22 cellular contexts compared by ENCODE assay signal in the genomic region with DNA sequence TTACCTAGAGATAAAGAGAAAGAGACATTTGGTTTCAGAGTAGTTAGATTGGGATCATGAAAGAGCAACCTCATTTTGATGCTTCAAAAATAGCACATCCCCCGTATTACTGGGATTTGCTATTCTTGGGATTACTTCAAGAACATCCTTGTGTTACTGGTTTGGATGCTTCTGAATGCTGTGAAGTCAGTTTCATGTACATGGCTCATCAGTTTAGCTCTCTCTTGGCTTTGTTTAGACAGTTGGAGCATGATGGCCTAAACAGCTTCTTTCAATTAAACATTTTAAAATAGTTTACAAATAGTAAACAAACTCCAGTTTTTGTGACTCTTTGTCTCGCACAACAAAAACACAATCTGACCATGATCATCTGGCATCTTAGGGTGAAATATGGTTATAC. TPM values are rescaled to one million over a fixed set of nuclear protein-coding genes. Genes with fewer than 3 reads are reported as not detected.
DNase-seq lines count a peak whose midpoint lies in the region; ATAC-seq and TF ChIP-seq lines count a peak whose summit lies in the region.
"Had no signal": no experiment of that assay in that cellular context is flagged by ENCODE, and none has a peak within 500 bp of the region (broad histone marks: within the 10 kb centered on the region; RNA-seq: fewer than 3 reads in every experiment).

No MANE protein-coding gene starts in this region.

- H2AFZ ChIP-seq in mesenchymal stem cell (ENCODE audit: low read depth, low read length), result no peak overlapping the region
- H2AFZ ChIP-seq: GM23338 had no signal

- H3K4me1 Mint-ChIP-seq in CD4-positive, alpha-beta T cell (ENCODE audit: low read depth), result peaks cover 6% of the 10 kb centered on the region
- H3K4me1 Mint-ChIP-seq: CD14-positive monocyte, GM23338, H9 had no signal

- H3K27ac Mint-ChIP-seq in CD4-positive, alpha-beta T cell, result peak overlapping the region; percentile 36
- H3K27ac Mint-ChIP-seq: GM23338, H9 had no signal

- H3K27me3 ChIP-seq in CD4-positive, alpha-beta T cell (ENCODE audit: control insufficient read depth, insufficient read depth, low read length), result no peaks in the 10 kb centered on the region
- no peaks in the 10 kb centered on the region for H3K27me3 ChIP-seq in mesenchymal stem cell (ENCODE audit: control insufficient read depth in 1 of 2, insufficient read depth in 1 of 2, low read length in 2 of 2)
- H3K27me3 ChIP-seq: BE2C, SJSA1 had no signal

- H3K4me2 ChIP-seq in mesenchymal stem cell (ENCODE audit: low read length, poor library complexity, severe bottlenecking), result no peak overlapping the region
- H3K4me2 ChIP-seq: GM23338, KMS-11 had no signal

- no peaks in the 10 kb centered on the region for H3K27me3 Mint-ChIP-seq in CD4-positive, alpha-beta T cell

- H3K9me3 ChIP-seq in CD4-positive, alpha-beta T cell (ENCODE audit: control insufficient read depth, low read length), result no peaks in the 10 kb centered on the region
- no peaks in the 10 kb centered on the region for H3K9me3 ChIP-seq in mesenchymal stem cell (ENCODE audit: control insufficient read depth, low read length)
- H3K9me3 ChIP-seq: BE2C, SJSA1 had no signal

- WGBS in mesenchymal stem cell, result 89% methylated on average over 1 of the region's 2 CpGs

- H2BK5ac ChIP-seq in mesenchymal stem cell (ENCODE audit: low read depth, low read length, poor library complexity, severe bottlenecking), result no peak overlapping the region

- H3K4me3 ChIP-seq in AG10803 (ENCODE audit: low read length) (no peak overlapping the region), mesenchymal stem cell (ENCODE audit: insufficient read depth in 1 of 2, low read depth in 1 of 2, low read length in 2 of 2) (no peak overlapping the region)
- H3K4me3 ChIP-seq: GM23338, SJSA1 had no signal

- H3K14ac ChIP-seq in mesenchymal stem cell (ENCODE audit: low read length in 2 of 2), result no peak overlapping the region

- H3K36me3 ChIP-seq in mesenchymal stem cell (ENCODE audit: control insufficient read depth in 1 of 2, insufficient read depth in 2 of 2, low read depth in 1 of 2, low read length in 2 of 2), result peaks cover 37 to 57% of the 10 kb centered on the region in 2 experiments
- H3K36me3 ChIP-seq: SJSA1 had no signal

- no peak overlapping the region for H2AK5ac ChIP-seq in mesenchymal stem cell (ENCODE audit: low read length, severe bottlenecking)

- H2BK12ac ChIP-seq in mesenchymal stem cell (ENCODE audit: low read length in 2 of 2), result no peak overlapping the region

- peaks cover 37% of the 10 kb centered on the region for H3K79me1 ChIP-seq in mesenchymal stem cell (replicated peaks; ENCODE audit: low read length, poor library complexity, severe bottlenecking)

- no peak overlapping the region for H2BK120ac ChIP-seq in mesenchymal stem cell (ENCODE audit: low read depth, low read length)

- no peak overlapping the region for H3K4me3 Mint-ChIP-seq in CD4-positive, alpha-beta T cell
- H3K4me3 Mint-ChIP-seq: CD14-positive monocyte, GM23338, H9 had no signal

- H3K18ac ChIP-seq in mesenchymal stem cell (ENCODE audit: low read depth in 1 of 2, low read length in 2 of 2), result no peak overlapping the region

- no peak overlapping the region for H3K4ac ChIP-seq in mesenchymal stem cell (ENCODE audit: low read depth in 1 of 2, low read length in 2 of 2)

- intact Hi-C loops in CD4-positive, alpha-beta T cell (cut with DNase I, micrococcal nuclease), result no loop called here

- no peak overlapping the region for H3K23ac ChIP-seq in mesenchymal stem cell (ENCODE audit: low read length in 2 of 2)

- POLR2A ChIA-PET in CD4-positive, alpha-beta T cell (lab: Charles Lee), result no interaction called here

- TF ChIP-seq CTCF in AG10803 (conservative IDR thresholded peaks at IDR 0.05; ENCODE audit: low read length), result no peak
- TF ChIP-seq CTCF in CD4-positive, alpha-beta T cell (IDR thresholded peaks at IDR 0.05), result no peak

- H3K27ac ChIP-seq in CD4-positive, alpha-beta T cell (ENCODE audit: low read depth, low read length), result no peak overlapping the region
- H3K27ac ChIP-seq in mesenchymal stem cell (ENCODE audit: low read length, poor library complexity, severe bottlenecking), result no peak overlapping the region
- H3K27ac ChIP-seq: KMS-11, SJSA1 had no signal

- H3K9ac ChIP-seq in mesenchymal stem cell (ENCODE audit: low read length), result peak overlapping the region; percentile 24
- H3K9ac ChIP-seq: KMS-11 had no signal

- H3K9me3 Mint-ChIP-seq in CD4-positive, alpha-beta T cell, result no peaks in the 10 kb centered on the region
- H3K9me3 Mint-ChIP-seq: CD14-positive monocyte had no signal

- no peak for ATAC-seq in CD4-positive, alpha-beta T cell (ENCODE audit: poor library complexity)
- ATAC-seq in GM21423 (IDR thresholded peaks at IDR 0.05; ENCODE audit: unreplicated experiment), result no peak
- no peak for ATAC-seq in GM18517 (IDR thresholded peaks at IDR 0.05; ENCODE audit: unreplicated experiment)
- ATAC-seq: GM23338 had no signal

- H4K8ac ChIP-seq in mesenchymal stem cell (ENCODE audit: low read length), result no peak overlapping the region

- no peak overlapping the region for H2BK15ac ChIP-seq in mesenchymal stem cell (ENCODE audit: low read depth, poor library complexity, severe bottlenecking)

- peaks cover 81% of the 10 kb centered on the region for H3K36me3 Mint-ChIP-seq in CD4-positive, alpha-beta T cell (ENCODE audit: low read depth)

- CTCF ChIA-PET in CD4-positive, alpha-beta T cell (lab: Charles Lee), result no interaction called here

- H3K4me1 ChIP-seq in mesenchymal stem cell (ENCODE audit: control insufficient read depth, insufficient read depth, low read depth, low read length), result no peaks in the 10 kb centered on the region
- H3K4me1 ChIP-seq: BE2C, SJSA1 had no signal

- DNase-seq in AG10803 (ENCODE audit: low read depth), result peak; percentile 38
- DNase-seq in CD4-positive, alpha-beta T cell, result no peak
- peak; percentile 77 for DNase-seq in epidermal melanocyte (ENCODE audit: insufficient read length, low spot score)
- no peak for DNase-seq in mesenchymal stem cell
- no peak for DNase-seq in effector CD4-positive, alpha-beta T cell
- DNase-seq: BE2C, DMS153, DND-41, H9, MM.1S, NCI-H2029, NCI-H446 treated with DMSO at 0.1 percent for 48 hours, NCI-H526, Right ventricle myocardium superior, RPMI8226 had no signal

- H4K91ac ChIP-seq in mesenchymal stem cell (ENCODE audit: low read length), result no peak overlapping the region

RNA-seq across cellular contexts. Expression of a gene that starts 23.9 kb away (rescaled TPM):
- 10 to 100 TPM; 56.9 to 62.6 TPM for total RNA-seq in CD4-positive, alpha-beta T cell
- polyA plus RNA-seq in mesenchymal stem cell (2013, experiment 1 of 2), result 16.8 TPM
- 13.9 TPM for polyA plus RNA-seq in mesenchymal stem cell (2013, experiment 2 of 2)

RNA-seq across cellular contexts. Expression of a gene that starts 24.0 kb away (rescaled TPM):
- not detected for total RNA-seq in CD4-positive, alpha-beta T cell
- not detected for polyA plus RNA-seq in mesenchymal stem cell (2013, experiment 1 of 2)
- polyA plus RNA-seq in mesenchymal stem cell (2013, experiment 2 of 2), result not detected
- total RNA-seq: A673, GM23338, H9, Right ventricle myocardium superior, SJSA1 had no signal
- polyA plus RNA-seq: CD14-positive monocyte, GM23338 had no signal

Comparison
In these comparisons a context has a peak if more than half of its experiments do, and no peak if none do; other contexts are left out.
1. DNase-seq: peak in AG10803 (single experiment) and epidermal melanocyte (single experiment); none in CD4-positive, alpha-beta T cell (0 of 10), mesenchymal stem cell (single experiment) and effector CD4-positive, alpha-beta T cell (single experiment).